In genomic region chr1:244093265-244093638, GRCh38 we compare ENCODE assay signal across 31 cellular contexts.
"Had no signal": no experiment of that assay in that cellular context is flagged by ENCODE, and none has a peak within 500 bp of the region (broad histone marks: within the 10 kb centered on the region; RNA-seq: fewer than 3 reads in every experiment).

No MANE protein-coding gene starts in this region.

- H3K27ac ChIP-seq: ascending aorta had no signal

- H3K4me1 Mint-ChIP-seq: activated CD4-positive, alpha-beta T cell treated with anti-CD3 and anti-CD28 coated beads, Interleukin-2, amount 10 ng/mL, durations not matched to agents 24 days and 14 days; activated naive CD8-positive, alpha-beta T cell treated with anti-CD3 and anti-CD28 coated beads, Interleukin-2, amount 10 ng/mL, durations not matched to agents 7 days and 5 days had no signal

- H3K27me3 ChIP-seq: ascending aorta, Peyer's patch, SJSA1 had no signal

- H3K36me3 Mint-ChIP-seq: activated naive CD4-positive, alpha-beta T cell treated with anti-CD3 and anti-CD28 coated beads, Interleukin-2, amount 50 U/mL, for 24 hours; activated naive CD8-positive, alpha-beta T cell treated with anti-CD3 and anti-CD28 coated beads, Interleukin-2, amount 10 ng/mL, durations not matched to agents 7 days and 5 days; IgD-negative memory B cell had no signal

- H3K9me3 ChIP-seq: ascending aorta, Peyer's patch, SJSA1, SK-N-SH had no signal

- DNase-seq: activated CD4-positive, alpha-beta T cell treated with anti-CD3 and anti-CD28 coated beads, Interleukin-2, amount 10 ng/mL, durations not matched to agents 24 days and 14 days; activated CD4-positive, alpha-beta T cell treated with anti-CD3 and anti-CD28 coated beads, Interleukin-2, amount 50 U/mL, for 4 hours; activated CD8-positive, alpha-beta T cell treated with anti-CD3 and anti-CD28 coated beads for 36 hours; activated gamma-delta T cell; activated naive CD4-positive, alpha-beta T cell treated with Interleukin-2 at 50 U/mL for 16 hours; activated naive CD8-positive, alpha-beta T cell treated with anti-CD3 and anti-CD28 coated beads, Interleukin-2, amount 10 ng/mL, durations not matched to agents 7 days and 5 days; activated T-cell treated with anti-CD3 and anti-CD28 coated beads, Interleukin-2, amount 50 U/mL, for 1 hour; activated T-cell treated with anti-CD3 and anti-CD28 coated beads, Interleukin-2, amount 50 U/mL, for 72 hours; amygdala; Karpas-422; KBM-7; NCI-H1105; NCI-H1417 treated with DMSO at 0.1 percent for 48 hours; NCI-H187 treated with DMSO at 0.1 percent for 48 hours; NCI-H2171 treated with DMSO at 0.1 percent for 48 hours; NCI-H2227 treated with DMSO at 0.1 percent for 48 hours; NCI-H510A treated with DMSO at 0.1 percent for 48 hours; NCI-H82; NK-92 treated with Interleukin-12 subunit alpha and Interleukin-12 subunit beta, amount 100 ng/mL, for 24 hours; PC-3; Peyer's patch; RPMI8226; SHP77 treated with DMSO at 0.1 percent for 48 hours; SK-N-SH had no signal

- H3K9me2 ChIP-seq: SK-N-SH had no signal

- H3K9me3 Mint-ChIP-seq: activated CD4-positive, alpha-beta T cell treated with anti-CD3 and anti-CD28 coated beads, Interleukin-2, amount 10 ng/mL, durations not matched to agents 24 days and 14 days; activated CD8-positive, alpha-beta T cell treated with anti-CD3 and anti-CD28 coated beads for 36 hours; activated naive CD4-positive, alpha-beta T cell treated with anti-CD3 and anti-CD28 coated beads, Interleukin-2, amount 50 U/mL, for 24 hours; activated naive CD8-positive, alpha-beta T cell treated with anti-CD3 and anti-CD28 coated beads, Interleukin-2, amount 10 ng/mL, durations not matched to agents 7 days and 5 days; activated T-cell treated with anti-CD3 and anti-CD28 coated beads, Interleukin-2, amount 50 U/mL, for 72 hours; activated T-helper 2 cell treated with anti-CD3 and anti-CD28 coated beads, Interferon-gamma antibody, Interleukin-2, Interleukin-4, amounts not matched to agents 10 μg/mL and 5 μg/mL and 100 μg/mL, durations not matched to agents 14 hours and 24 hours and 36 hours; IgD-negative memory B cell; T-helper 1 cell treated with Interleukin-12 subunit alpha and Interleukin-12 subunit beta and Interleukin-4 antibody, amounts not matched to agents 30 μg/mL and 1 μg/mL, for 36 hours; T-helper 2 cell treated with Interferon-gamma antibody and Interleukin-4, amounts not matched to agents 5 μg/mL and 100 μg/mL, for 36 hours had no signal

- H3K36me3 ChIP-seq: ascending aorta, Peyer's patch, SJSA1 had no signal

- H3K27ac Mint-ChIP-seq: activated CD4-positive, alpha-beta T cell treated with anti-CD3 and anti-CD28 coated beads, Interleukin-2, amount 10 ng/mL, durations not matched to agents 24 days and 14 days; activated CD8-positive, alpha-beta T cell treated with anti-CD3 and anti-CD28 coated beads for 36 hours; activated naive CD4-positive, alpha-beta T cell treated with anti-CD3 and anti-CD28 coated beads, Interleukin-2, amount 50 U/mL, for 24 hours; activated naive CD8-positive, alpha-beta T cell treated with anti-CD3 and anti-CD28 coated beads, Interleukin-2, amount 10 ng/mL, durations not matched to agents 7 days and 5 days; activated T-cell treated with anti-CD3 and anti-CD28 coated beads, Interleukin-2, amount 50 U/mL, for 72 hours; activated T-helper 2 cell treated with anti-CD3 and anti-CD28 coated beads, Interferon-gamma antibody, Interleukin-2, Interleukin-4, amounts not matched to agents 10 μg/mL and 5 μg/mL and 100 μg/mL, durations not matched to agents 14 hours and 24 hours and 36 hours; IgD-negative memory B cell; T-helper 1 cell treated with Interleukin-12 subunit alpha and Interleukin-12 subunit beta and Interleukin-4 antibody, amounts not matched to agents 30 μg/mL and 1 μg/mL, for 36 hours; T-helper 2 cell treated with Interferon-gamma antibody and Interleukin-4, amounts not matched to agents 5 μg/mL and 100 μg/mL, for 36 hours had no signal

- H3K4me3 ChIP-seq: ascending aorta, Peyer's patch, SJSA1 had no signal

- H3K27me3 Mint-ChIP-seq: activated CD8-positive, alpha-beta T cell treated with anti-CD3 and anti-CD28 coated beads for 36 hours; activated naive CD4-positive, alpha-beta T cell treated with anti-CD3 and anti-CD28 coated beads, Interleukin-2, amount 50 U/mL, for 24 hours; activated naive CD8-positive, alpha-beta T cell treated with anti-CD3 and anti-CD28 coated beads, Interleukin-2, amount 10 ng/mL, durations not matched to agents 7 days and 5 days had no signal

- ATAC-seq: activated CD8-positive, alpha-beta T cell treated with anti-CD3 and anti-CD28 coated beads for 36 hours; activated T-cell treated with anti-CD3 and anti-CD28 coated beads, Interleukin-2, amount 50 U/mL, for 72 hours had no signal

- H3K4me1 ChIP-seq: ascending aorta had no signal

- H3K4me3 Mint-ChIP-seq: activated CD4-positive, alpha-beta T cell treated with anti-CD3 and anti-CD28 coated beads, Interleukin-2, amount 10 ng/mL, durations not matched to agents 24 days and 14 days; activated CD8-positive, alpha-beta T cell treated with anti-CD3 and anti-CD28 coated beads for 36 hours; activated naive CD4-positive, alpha-beta T cell treated with anti-CD3 and anti-CD28 coated beads, Interleukin-2, amount 50 U/mL, for 24 hours; activated naive CD8-positive, alpha-beta T cell treated with anti-CD3 and anti-CD28 coated beads, Interleukin-2, amount 10 ng/mL, durations not matched to agents 7 days and 5 days; activated T-cell treated with anti-CD3 and anti-CD28 coated beads, Interleukin-2, amount 50 U/mL, for 72 hours; IgD-negative memory B cell; T-helper 1 cell treated with Interleukin-12 subunit alpha and Interleukin-12 subunit beta and Interleukin-4 antibody, amounts not matched to agents 30 μg/mL and 1 μg/mL, for 36 hours; T-helper 2 cell treated with Interferon-gamma antibody and Interleukin-4, amounts not matched to agents 5 μg/mL and 100 μg/mL, for 36 hours had no signal
